ENCODE assay signal across 19 cellular contexts in genomic region chr5:5374034-5374715, GRCh38. TPM values are rescaled to one million over a fixed set of nuclear protein-coding genes. Genes with fewer than 3 reads are reported as not detected.
DNase-seq lines count a peak whose midpoint lies in the region; ATAC-seq and TF ChIP-seq lines count a peak whose summit lies in the region.
"Had no signal": no experiment of that assay in that cellular context is flagged by ENCODE, and none has a peak within 500 bp of the region (broad histone marks: within the 10 kb centered on the region; RNA-seq: fewer than 3 reads in every experiment).

No MANE protein-coding gene starts in this region.

- DNase-seq in ELR (ENCODE audit: low read depth) (peak; percentile 46), OCI-M1 (lab: John Stamatoyannopoulos, UW) (peak; percentile 33), fibroblast of pulmonary artery (ENCODE audit: low read depth) (peak; percentile 5), psoas muscle (no peak), 8988T (no peak), GM23338 (ENCODE audit: low spot score) (no peak)
- DNase-seq in natural killer cell treated with Interleukin-12 subunit alpha and Interleukin-12 subunit beta and Interleukin-15 and Interleukin-18, amount 100 ng/mL, for 72 hours (ENCODE audit: low spot score) = no peak
- DNase-seq: activated CD4-positive, CD25-positive, alpha-beta regulatory T cell treated with anti-CD3 and anti-CD28 coated beads, Interleukin-2, amount 50 U/mL, for 72 hours; activated naive CD4-positive, alpha-beta T cell treated with anti-CD3 and anti-CD28 coated beads, Interleukin-2, amount 50 U/mL, for 16 hours; effector memory CD4-positive, alpha-beta T cell; H9; NCI-H1694; NCI-H446 treated with DMSO at 0.1 percent for 48 hours; spleen had no signal

- H4K20me1 ChIP-seq in GM23338 (replicated peaks; ENCODE audit: insufficient read depth) = no peaks in the 10 kb centered on the region

- H3K36me3 Mint-ChIP-seq in natural killer cell treated with Interleukin-12 subunit alpha and Interleukin-12 subunit beta and Interleukin-15 and Interleukin-18, amount 100 ng/mL, for 72 hours = no peaks in the 10 kb centered on the region
- H3K36me3 Mint-ChIP-seq in GM23338 (ENCODE audit: low read depth) = peaks cover 24% of the 10 kb centered on the region

- H3K79me2 ChIP-seq in GM23338 (replicated peaks; ENCODE audit: insufficient read depth) = no peaks in the 10 kb centered on the region

- H3K4me3 ChIP-seq in fibroblast of pulmonary artery (replicated peaks; ENCODE audit: low read depth, low read length) = no peak overlapping the region
- no peak overlapping the region for H3K4me3 ChIP-seq in psoas muscle
- H3K4me3 ChIP-seq in GM23338 = no peak overlapping the region
- H3K4me3 ChIP-seq: spleen had no signal

- 27 to 43% (median 36%) methylated on average over 6 of the region's 6 CpGs for WGBS in psoas muscle, 3 donors

- H3F3A ChIP-seq in GM23338 (replicated peaks; ENCODE audit: low read depth) = no peaks in the 10 kb centered on the region

- no peaks in the 10 kb centered on the region for H3K9me3 ChIP-seq in psoas muscle
- H3K9me3 ChIP-seq: neutrophil had no signal

- H3K27ac ChIP-seq in psoas muscle (peak overlapping the region; percentile 9), GM23338 (ENCODE audit: low read depth) (no peak overlapping the region)
- H3K27ac ChIP-seq: KMS-11, neutrophil, spleen had no signal

- peaks cover 25% of the 10 kb centered on the region for H3K9me2 ChIP-seq in GM23338 (ENCODE audit: insufficient read depth)

- no peak overlapping the region for H3K27ac Mint-ChIP-seq in natural killer cell treated with Interleukin-12 subunit alpha and Interleukin-12 subunit beta and Interleukin-15 and Interleukin-18, amount 100 ng/mL, for 72 hours
- H3K27ac Mint-ChIP-seq in GM23338 = no peak overlapping the region
- H3K27ac Mint-ChIP-seq: H9; stimulated activated naive CD8-positive, alpha-beta T cell treated with anti-CD3 and anti-CD28 coated beads, Interleukin-15, Interleukin-2, amounts not matched to agents 100 ng/mL and 50 ng/mL, for 24 hours; T-helper 1 cell treated with Interleukin-12 subunit alpha and Interleukin-12 subunit beta and Interleukin-4 antibody, amounts not matched to agents 30 μg/mL and 1 μg/mL, for 36 hours had no signal

- H3K4me1 ChIP-seq in psoas muscle (no peaks in the 10 kb centered on the region), GM23338 (ENCODE audit: insufficient read depth) (no peaks in the 10 kb centered on the region; the same call in 1 of the 2 replicates)
- H3K4me1 ChIP-seq: spleen had no signal

- no peak for TF ChIP-seq CTCF in fibroblast of pulmonary artery (IDR thresholded peaks at IDR 0.05; ENCODE audit: low read length, missing control alignments)
- no peak for TF ChIP-seq CTCF in psoas muscle (IDR thresholded peaks at IDR 0.05)
- no peak for TF ChIP-seq CTCF in GM23338 (conservative IDR thresholded peaks at IDR 0.05; ENCODE audit: low read depth in 2 of 2)

- peaks cover 0 to 6% of the 10 kb centered on the region in 2 donors for H3K4me1 Mint-ChIP-seq in natural killer cell treated with Interleukin-12 subunit alpha and Interleukin-12 subunit beta and Interleukin-15 and Interleukin-18, amount 100 ng/mL, for 72 hours (ENCODE audit: low read depth in 2 of 2)
- peaks cover 22% of the 10 kb centered on the region for H3K4me1 Mint-ChIP-seq in GM23338

- no peak for ATAC-seq in psoas muscle
- ATAC-seq in HG02840 (IDR thresholded peaks at IDR 0.05; ENCODE audit: low FRiP score, unreplicated experiment) = no peak
- no peak for ATAC-seq in natural killer cell treated with Interleukin-12 subunit alpha and Interleukin-12 subunit beta and Interleukin-15 and Interleukin-18, amount 100 ng/mL, for 72 hours
- ATAC-seq in GM23338 = no peak

- no peaks in the 10 kb centered on the region for H3K9me3 Mint-ChIP-seq in natural killer cell treated with Interleukin-12 subunit alpha and Interleukin-12 subunit beta and Interleukin-15 and Interleukin-18, amount 100 ng/mL, for 72 hours
- peaks cover 36% of the 10 kb centered on the region for H3K9me3 Mint-ChIP-seq in GM23338
- H3K9me3 Mint-ChIP-seq: stimulated activated naive CD8-positive, alpha-beta T cell treated with anti-CD3 and anti-CD28 coated beads, Interleukin-15, Interleukin-2, amounts not matched to agents 100 ng/mL and 50 ng/mL, for 24 hours had no signal

- H3K36me3 ChIP-seq in psoas muscle (ENCODE audit: insufficient read depth in 1 of 2, low read depth in 1 of 2) = no peaks in the 10 kb centered on the region
- H3K36me3 ChIP-seq in GM23338 (ENCODE audit: insufficient read depth) = no peaks in the 10 kb centered on the region
- H3K36me3 ChIP-seq: neutrophil, spleen had no signal

- no peak overlapping the region for H3K4me2 ChIP-seq in GM23338
- H3K4me2 ChIP-seq: KMS-11 had no signal

- peaks cover 4 to 17% of the 10 kb centered on the region in 2 donors for H3K27me3 Mint-ChIP-seq in natural killer cell treated with Interleukin-12 subunit alpha and Interleukin-12 subunit beta and Interleukin-15 and Interleukin-18, amount 100 ng/mL, for 72 hours
- H3K27me3 Mint-ChIP-seq in GM23338 (ENCODE audit: insufficient read depth, low read depth, poor library complexity) = peaks cover 6% of the 10 kb centered on the region
- H3K27me3 Mint-ChIP-seq: stimulated activated naive CD8-positive, alpha-beta T cell treated with anti-CD3 and anti-CD28 coated beads, Interleukin-15, Interleukin-2, amounts not matched to agents 100 ng/mL and 50 ng/mL, for 24 hours had no signal

- H3K4me3 Mint-ChIP-seq in natural killer cell treated with Interleukin-12 subunit alpha and Interleukin-12 subunit beta and Interleukin-15 and Interleukin-18, amount 100 ng/mL, for 72 hours = no peak overlapping the region
- H3K4me3 Mint-ChIP-seq in GM23338 = no peak overlapping the region
- H3K4me3 Mint-ChIP-seq: H9; stimulated activated naive CD8-positive, alpha-beta T cell treated with anti-CD3 and anti-CD28 coated beads, Interleukin-15, Interleukin-2, amounts not matched to agents 100 ng/mL and 50 ng/mL, for 24 hours; T-helper 1 cell treated with Interleukin-12 subunit alpha and Interleukin-12 subunit beta and Interleukin-4 antibody, amounts not matched to agents 30 μg/mL and 1 μg/mL, for 36 hours had no signal

- H2AFZ ChIP-seq in GM23338 = no peak overlapping the region

- no peaks in the 10 kb centered on the region for H3K27me3 ChIP-seq in psoas muscle (ENCODE audit: insufficient read depth in 3 of 3, low read length in 2 of 3)
- no peaks in the 10 kb centered on the region for H3K27me3 ChIP-seq in GM23338 (ENCODE audit: insufficient read depth)
- H3K27me3 ChIP-seq: neutrophil, spleen had no signal

- intact Hi-C loops in psoas muscle (cut with DNase I) = no loop called here

RNA-seq across cellular contexts. Expression of gene ICE1, which starts 48.3 kb away (rescaled TPM):
- 10 to 100 TPM; 25.2 to 33.6 (median 29.6) TPM for total RNA-seq in psoas muscle
- 10 to 100 TPM in 2 of 3 donors, 1 to 10 TPM in 1; 9.9 to 26.4 (median 15.7) TPM for polyA plus RNA-seq in psoas muscle
- total RNA-seq in natural killer cell treated with Interleukin-12 subunit alpha and Interleukin-12 subunit beta and Interleukin-15 and Interleukin-18, amount 100 ng/mL, for 72 hours = 10 to 100 TPM; 31.8 to 41.3 TPM
- total RNA-seq in GM23338 (2014; rRNA removed; shearing (Covaris generic)) = 54.4 and 59.5 TPM in 2 replicates
- polyA plus RNA-seq in GM23338 (2016; fragmentation: Nextera tagmentation; extraction: Ambion mirVana) = 64.1 and 65.1 TPM in 2 replicates

Comparison
In these comparisons a context has a peak if more than half of its experiments do, and no peak if none do; other contexts are left out.
1. DNase-seq: peak in ELR (single experiment), OCI-M1 (single experiment) and fibroblast of pulmonary artery (single experiment); none in psoas muscle (0 of 2), natural killer cell treated with Interleukin-12 subunit alpha and Interleukin-12 subunit beta and Interleukin-15 and Interleukin-18, amount 100 ng/mL, for 72 hours (single experiment), 8988T (single experiment) and GM23338 (single experiment).